2 cellular contexts compared by ENCODE assay signal in the genomic region with DNA sequence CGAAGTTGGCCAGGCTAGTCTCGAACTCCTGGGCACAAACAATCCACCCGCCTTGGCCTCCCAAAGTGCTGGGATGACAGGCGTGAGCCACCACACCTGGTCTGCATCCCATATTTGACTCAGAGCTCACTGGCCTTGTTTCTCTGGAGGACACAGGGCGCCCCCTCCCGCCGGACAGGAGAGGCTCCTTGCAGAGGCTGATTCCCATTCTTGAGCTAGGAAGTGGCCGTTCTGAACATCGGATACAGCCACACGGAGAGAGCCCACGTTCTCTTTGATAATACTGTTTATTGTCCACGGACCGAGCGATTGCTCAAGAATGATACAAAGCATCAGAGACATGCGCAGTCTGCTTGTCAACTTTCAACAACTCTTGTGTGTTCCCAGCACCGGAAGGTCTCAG.
A peak's percentile ranks its signal among the peaks of the same experiment; 100 is the strongest.
TF ChIP-seq lines count a peak whose summit lies in the region.

No MANE protein-coding gene starts in this region.

TF ChIP-seq in K562, 482 proteins besides CTCF, POLR2A, EP300 and RAD21 (continued from another document and continues in another):
- TF ChIP-seq, protein P1, sequence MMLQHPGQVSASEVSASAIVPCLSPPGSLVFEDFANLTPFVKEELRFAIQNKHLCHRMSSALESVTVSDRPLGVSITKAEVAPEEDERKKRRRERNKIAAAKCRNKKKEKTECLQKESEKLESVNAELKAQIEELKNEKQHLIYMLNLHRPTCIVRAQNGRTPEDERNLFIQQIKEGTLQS (IDR thresholded peaks at IDR 0.05): no peak
- TF ChIP-seq, protein P1 (CRISPR knock-in tag; conservative IDR thresholded peaks at IDR 0.05): no peak
- 0 out of 2 replicates have a peak, but pooled peaks have one; percentile 48 for TF ChIP-seq MTA3 (IDR thresholded peaks at IDR 0.05; ENCODE audit: borderline replicate concordance)
- TF ChIP-seq, protein P2, sequence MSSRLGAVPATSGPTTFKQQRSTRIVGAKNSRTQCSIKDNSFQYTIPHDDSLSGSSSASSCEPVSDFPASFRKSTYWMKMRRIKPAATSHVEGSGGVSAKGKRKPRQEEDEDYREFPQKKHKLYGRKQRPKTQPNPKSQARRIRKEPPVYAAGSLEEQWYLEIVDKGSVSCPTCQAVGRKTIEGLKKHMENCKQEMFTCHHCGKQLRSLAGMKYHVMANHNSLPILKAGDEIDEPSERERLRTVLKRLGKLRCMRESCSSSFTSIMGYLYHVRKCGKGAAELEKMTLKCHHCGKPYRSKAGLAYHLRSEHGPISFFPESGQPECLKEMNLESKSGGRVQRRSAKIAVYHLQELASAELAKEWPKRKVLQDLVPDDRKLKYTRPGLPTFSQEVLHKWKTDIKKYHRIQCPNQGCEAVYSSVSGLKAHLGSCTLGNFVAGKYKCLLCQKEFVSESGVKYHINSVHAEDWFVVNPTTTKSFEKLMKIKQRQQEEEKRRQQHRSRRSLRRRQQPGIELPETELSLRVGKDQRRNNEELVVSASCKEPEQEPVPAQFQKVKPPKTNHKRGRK (tag; IDR thresholded peaks at IDR 0.05): 0 out of 2 replicates have a peak, but pooled peaks have one; percentile 1
- TF ChIP-seq ZKSCAN8 (CRISPR knock-in tag; IDR thresholded peaks at IDR 0.05): no peak
- TF ChIP-seq BRD9 (IDR thresholded peaks at IDR 0.05; ENCODE audit: low read depth, partially characterized antibody): no peak
- TF ChIP-seq HEY1 (CRISPR knock-in tag; IDR thresholded peaks at IDR 0.05; ENCODE audit: borderline replicate concordance): no peak
- TF ChIP-seq, protein P3, sequence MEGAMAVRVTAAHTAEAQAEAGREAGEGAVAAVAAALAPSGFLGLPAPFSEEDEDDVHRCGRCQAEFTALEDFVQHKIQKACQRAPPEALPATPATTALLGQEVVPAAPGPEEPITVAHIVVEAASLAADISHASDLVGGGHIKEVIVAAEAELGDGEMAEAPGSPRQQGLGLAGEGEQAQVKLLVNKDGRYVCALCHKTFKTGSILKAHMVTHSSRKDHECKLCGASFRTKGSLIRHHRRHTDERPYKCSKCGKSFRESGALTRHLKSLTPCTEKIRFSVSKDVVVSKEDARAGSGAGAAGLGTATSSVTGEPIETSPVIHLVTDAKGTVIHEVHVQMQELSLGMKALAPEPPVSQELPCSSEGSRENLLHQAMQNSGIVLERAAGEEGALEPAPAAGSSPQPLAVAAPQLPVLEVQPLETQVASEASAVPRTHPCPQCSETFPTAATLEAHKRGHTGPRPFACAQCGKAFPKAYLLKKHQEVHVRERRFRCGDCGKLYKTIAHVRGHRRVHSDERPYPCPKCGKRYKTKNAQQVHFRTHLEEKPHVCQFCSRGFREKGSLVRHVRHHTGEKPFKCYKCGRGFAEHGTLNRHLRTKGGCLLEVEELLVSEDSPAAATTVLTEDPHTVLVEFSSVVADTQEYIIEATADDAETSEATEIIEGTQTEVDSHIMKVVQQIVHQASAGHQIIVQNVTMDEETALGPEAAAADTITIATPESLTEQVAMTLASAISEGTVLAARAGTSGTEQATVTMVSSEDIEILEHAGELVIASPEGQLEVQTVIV (CRISPR knock-in tag; IDR thresholded peaks at IDR 0.05; ENCODE audit: borderline replicate concordance): no peak
- peak; percentile 35; the same call in 1 of the 2 replicates for TF ChIP-seq SMAD4 (CRISPR knock-in tag; conservative IDR thresholded peaks at IDR 0.05)
- peak; percentile 71 to 76 for TF ChIP-seq NRF1 (conservative IDR thresholded peaks at IDR 0.05 in 1 of 2, IDR thresholded peaks at IDR 0.05 in 1 of 2)
- no peak for TF ChIP-seq CREB1 (IDR thresholded peaks at IDR 0.05)
- TF ChIP-seq CREB1 (CRISPR knock-in tag; IDR thresholded peaks at IDR 0.05): no peak
- TF ChIP-seq ZNF551 (CRISPR knock-in tag; IDR thresholded peaks at IDR 0.05): no peak
- TF ChIP-seq, protein P4, sequence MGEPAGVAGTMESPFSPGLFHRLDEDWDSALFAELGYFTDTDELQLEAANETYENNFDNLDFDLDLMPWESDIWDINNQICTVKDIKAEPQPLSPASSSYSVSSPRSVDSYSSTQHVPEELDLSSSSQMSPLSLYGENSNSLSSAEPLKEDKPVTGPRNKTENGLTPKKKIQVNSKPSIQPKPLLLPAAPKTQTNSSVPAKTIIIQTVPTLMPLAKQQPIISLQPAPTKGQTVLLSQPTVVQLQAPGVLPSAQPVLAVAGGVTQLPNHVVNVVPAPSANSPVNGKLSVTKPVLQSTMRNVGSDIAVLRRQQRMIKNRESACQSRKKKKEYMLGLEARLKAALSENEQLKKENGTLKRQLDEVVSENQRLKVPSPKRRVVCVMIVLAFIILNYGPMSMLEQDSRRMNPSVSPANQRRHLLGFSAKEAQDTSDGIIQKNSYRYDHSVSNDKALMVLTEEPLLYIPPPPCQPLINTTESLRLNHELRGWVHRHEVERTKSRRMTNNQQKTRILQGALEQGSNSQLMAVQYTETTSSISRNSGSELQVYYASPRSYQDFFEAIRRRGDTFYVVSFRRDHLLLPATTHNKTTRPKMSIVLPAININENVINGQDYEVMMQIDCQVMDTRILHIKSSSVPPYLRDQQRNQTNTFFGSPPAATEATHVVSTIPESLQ (CRISPR knock-in tag; IDR thresholded peaks at IDR 0.05): peak; percentile 27; the same call in 1 of the 2 replicates
- no peak for TF ChIP-seq LARP7 (IDR thresholded peaks at IDR 0.05)
- no peak for TF ChIP-seq RBBP5 (IDR thresholded peaks at IDR 0.05; ENCODE audit: borderline replicate concordance, insufficient read depth, low read length, poor library complexity, severe bottlenecking)
- no peak for TF ChIP-seq KAT8 (IDR thresholded peaks at IDR 0.05; ENCODE audit: low read depth)
- TF ChIP-seq E2F3 (CRISPR knock-in tag; IDR thresholded peaks at IDR 0.05): no peak
- TF ChIP-seq ZNF384 (IDR thresholded peaks at IDR 0.05; ENCODE audit: low read depth, low read length): no peak
- TF ChIP-seq SMAD1 (IDR thresholded peaks at IDR 0.05; ENCODE audit: low read depth, low read length, partially characterized antibody): no peak
- TF ChIP-seq YY1 (IDR thresholded peaks at IDR 0.05; ENCODE audit: borderline replicate concordance in 1 of 3, control insufficient read depth in 1 of 3, extremely low read depth in 1 of 3, insufficient read depth in 3 of 3, insufficient read length in 1 of 3, insufficient replicate concordance in 2 of 3, low read depth in 1 of 3, low read length in 2 of 3): peak in 1 of 3 experiments; percentile 12
- TF ChIP-seq, protein P5, sequence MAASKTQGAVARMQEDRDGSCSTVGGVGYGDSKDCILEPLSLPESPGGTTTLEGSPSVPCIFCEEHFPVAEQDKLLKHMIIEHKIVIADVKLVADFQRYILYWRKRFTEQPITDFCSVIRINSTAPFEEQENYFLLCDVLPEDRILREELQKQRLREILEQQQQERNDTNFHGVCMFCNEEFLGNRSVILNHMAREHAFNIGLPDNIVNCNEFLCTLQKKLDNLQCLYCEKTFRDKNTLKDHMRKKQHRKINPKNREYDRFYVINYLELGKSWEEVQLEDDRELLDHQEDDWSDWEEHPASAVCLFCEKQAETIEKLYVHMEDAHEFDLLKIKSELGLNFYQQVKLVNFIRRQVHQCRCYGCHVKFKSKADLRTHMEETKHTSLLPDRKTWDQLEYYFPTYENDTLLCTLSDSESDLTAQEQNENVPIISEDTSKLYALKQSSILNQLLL (CRISPR knock-in tag; IDR thresholded peaks at IDR 0.05; ENCODE audit: borderline replicate concordance): no peak
- TF ChIP-seq ZNF830 (CRISPR knock-in tag; IDR thresholded peaks at IDR 0.05): no peak
- no peak for TF ChIP-seq PHF8 (IDR thresholded peaks at IDR 0.05; ENCODE audit: borderline replicate concordance, low read length)

TF ChIP-seq in HepG2, 621 proteins besides CTCF, POLR2A, EP300 and RAD21 (continued from another document):
- TF ChIP-seq, protein P6, sequence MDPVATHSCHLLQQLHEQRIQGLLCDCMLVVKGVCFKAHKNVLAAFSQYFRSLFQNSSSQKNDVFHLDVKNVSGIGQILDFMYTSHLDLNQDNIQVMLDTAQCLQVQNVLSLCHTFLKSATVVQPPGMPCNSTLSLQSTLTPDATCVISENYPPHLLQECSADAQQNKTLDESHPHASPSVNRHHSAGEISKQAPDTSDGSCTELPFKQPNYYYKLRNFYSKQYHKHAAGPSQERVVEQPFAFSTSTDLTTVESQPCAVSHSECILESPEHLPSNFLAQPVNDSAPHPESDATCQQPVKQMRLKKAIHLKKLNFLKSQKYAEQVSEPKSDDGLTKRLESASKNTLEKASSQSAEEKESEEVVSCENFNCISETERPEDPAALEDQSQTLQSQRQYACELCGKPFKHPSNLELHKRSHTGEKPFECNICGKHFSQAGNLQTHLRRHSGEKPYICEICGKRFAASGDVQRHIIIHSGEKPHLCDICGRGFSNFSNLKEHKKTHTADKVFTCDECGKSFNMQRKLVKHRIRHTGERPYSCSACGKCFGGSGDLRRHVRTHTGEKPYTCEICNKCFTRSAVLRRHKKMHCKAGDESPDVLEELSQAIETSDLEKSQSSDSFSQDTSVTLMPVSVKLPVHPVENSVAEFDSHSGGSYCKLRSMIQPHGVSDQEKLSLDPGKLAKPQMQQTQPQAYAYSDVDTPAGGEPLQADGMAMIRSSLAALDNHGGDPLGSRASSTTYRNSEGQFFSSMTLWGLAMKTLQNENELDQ (CRISPR knock-in tag; IDR thresholded peaks at IDR 0.05; ENCODE audit: borderline replicate concordance): no peak
- TF ChIP-seq SMC3 (IDR thresholded peaks at IDR 0.05; ENCODE audit: low read length) (peak; percentile 38; the same call in 1 of the 2 replicates), ZNF350 (CRISPR knock-in tag; IDR thresholded peaks at IDR 0.05; ENCODE audit: borderline replicate concordance, low read depth) (0 out of 2 replicates have a peak, but pooled peaks have one; percentile 24), GFI1 (CRISPR knock-in tag; IDR thresholded peaks at IDR 0.05; ENCODE audit: borderline replicate concordance) (peak; percentile 40; the same call in 1 of the 2 replicates), ZNF460 (CRISPR knock-in tag; IDR thresholded peaks at IDR 0.05; ENCODE audit: borderline replicate concordance) (peak; percentile 92), FOSL2 (CRISPR knock-in tag; IDR thresholded peaks at IDR 0.05) (0 out of 2 replicates have a peak, but pooled peaks have one; percentile 9), KDM2A (CRISPR knock-in tag; IDR thresholded peaks at IDR 0.05; ENCODE audit: borderline replicate concordance, low read depth) (peak; percentile 59; the same call in 1 of the 2 replicates), SALL1 (CRISPR knock-in tag; IDR thresholded peaks at IDR 0.05) (0 out of 2 replicates have a peak, but pooled peaks have one; percentile 22), TARDBP (CRISPR knock-in tag; IDR thresholded peaks at IDR 0.05) (no peak)
- TF ChIP-seq, protein P7, sequence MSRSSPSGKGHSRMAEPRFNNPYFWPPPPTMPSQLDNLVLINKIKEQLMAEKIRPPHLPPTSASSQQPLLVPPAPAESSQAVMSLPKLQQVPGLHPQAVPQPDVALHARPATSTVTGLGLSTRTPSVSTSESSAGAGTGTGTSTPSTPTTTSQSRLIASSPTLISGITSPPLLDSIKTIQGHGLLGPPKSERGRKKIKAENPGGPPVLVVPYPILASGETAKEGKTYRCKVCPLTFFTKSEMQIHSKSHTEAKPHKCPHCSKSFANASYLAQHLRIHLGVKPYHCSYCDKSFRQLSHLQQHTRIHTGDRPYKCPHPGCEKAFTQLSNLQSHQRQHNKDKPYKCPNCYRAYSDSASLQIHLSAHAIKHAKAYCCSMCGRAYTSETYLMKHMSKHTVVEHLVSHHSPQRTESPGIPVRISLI (CRISPR knock-in tag; IDR thresholded peaks at IDR 0.05; ENCODE audit: borderline replicate concordance): no peak
- TF ChIP-seq, protein P8, sequence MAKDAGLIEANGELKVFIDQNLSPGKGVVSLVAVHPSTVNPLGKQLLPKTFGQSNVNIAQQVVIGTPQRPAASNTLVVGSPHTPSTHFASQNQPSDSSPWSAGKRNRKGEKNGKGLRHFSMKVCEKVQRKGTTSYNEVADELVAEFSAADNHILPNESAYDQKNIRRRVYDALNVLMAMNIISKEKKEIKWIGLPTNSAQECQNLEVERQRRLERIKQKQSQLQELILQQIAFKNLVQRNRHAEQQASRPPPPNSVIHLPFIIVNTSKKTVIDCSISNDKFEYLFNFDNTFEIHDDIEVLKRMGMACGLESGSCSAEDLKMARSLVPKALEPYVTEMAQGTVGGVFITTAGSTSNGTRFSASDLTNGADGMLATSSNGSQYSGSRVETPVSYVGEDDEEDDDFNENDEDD (CRISPR knock-in tag; IDR thresholded peaks at IDR 0.05; ENCODE audit: borderline replicate concordance): 0 out of 2 replicates have a peak, but pooled peaks have one; percentile 11
- TF ChIP-seq, protein P9, sequence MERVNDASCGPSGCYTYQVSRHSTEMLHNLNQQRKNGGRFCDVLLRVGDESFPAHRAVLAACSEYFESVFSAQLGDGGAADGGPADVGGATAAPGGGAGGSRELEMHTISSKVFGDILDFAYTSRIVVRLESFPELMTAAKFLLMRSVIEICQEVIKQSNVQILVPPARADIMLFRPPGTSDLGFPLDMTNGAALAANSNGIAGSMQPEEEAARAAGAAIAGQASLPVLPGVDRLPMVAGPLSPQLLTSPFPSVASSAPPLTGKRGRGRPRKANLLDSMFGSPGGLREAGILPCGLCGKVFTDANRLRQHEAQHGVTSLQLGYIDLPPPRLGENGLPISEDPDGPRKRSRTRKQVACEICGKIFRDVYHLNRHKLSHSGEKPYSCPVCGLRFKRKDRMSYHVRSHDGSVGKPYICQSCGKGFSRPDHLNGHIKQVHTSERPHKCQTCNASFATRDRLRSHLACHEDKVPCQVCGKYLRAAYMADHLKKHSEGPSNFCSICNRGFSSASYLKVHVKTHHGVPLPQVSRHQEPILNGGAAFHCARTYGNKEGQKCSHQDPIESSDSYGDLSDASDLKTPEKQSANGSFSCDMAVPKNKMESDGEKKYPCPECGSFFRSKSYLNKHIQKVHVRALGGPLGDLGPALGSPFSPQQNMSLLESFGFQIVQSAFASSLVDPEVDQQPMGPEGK (CRISPR knock-in tag; IDR thresholded peaks at IDR 0.05): 0 out of 2 replicates have a peak, but pooled peaks have one; percentile 14
